ENCODE assay signal across 8 cellular contexts in the genomic region with DNA sequence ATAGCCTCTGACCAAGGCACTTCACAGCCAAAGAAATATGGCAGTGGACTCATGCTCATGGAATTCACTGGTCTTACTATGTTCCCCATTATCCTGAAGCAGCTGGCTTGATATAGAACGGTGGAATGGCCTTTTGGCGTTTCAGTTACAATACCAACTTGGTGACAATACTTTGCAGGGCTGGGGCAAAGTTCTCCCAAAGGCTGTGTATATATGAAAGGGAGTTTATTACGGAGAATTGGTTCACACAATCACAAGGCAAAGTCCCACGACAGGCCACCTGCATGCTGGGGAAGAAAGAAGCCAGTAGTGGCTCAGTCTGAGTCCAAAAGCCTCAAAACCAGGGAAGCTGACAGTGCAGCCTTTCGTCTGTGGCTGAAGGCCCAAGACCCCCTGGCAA.
"Had no signal": no experiment of that assay in that cellular context is flagged by ENCODE, and none has a peak within 500 bp of the region (broad histone marks: within the 10 kb centered on the region; RNA-seq: fewer than 3 reads in every experiment).

No MANE protein-coding gene starts in this region.

- ATAC-seq: GM12878 had no signal

- FAIRE-seq: G401.6, GM12878, GM12891, GM12892, GM18507, GM19239 had no signal

- DNase-seq: GDM1, GF-D8 had no signal

- H3K4me3 ChIP-seq: GM12878 had no signal
